ENCODE assay signal across 1 cellular context in the genomic region with DNA sequence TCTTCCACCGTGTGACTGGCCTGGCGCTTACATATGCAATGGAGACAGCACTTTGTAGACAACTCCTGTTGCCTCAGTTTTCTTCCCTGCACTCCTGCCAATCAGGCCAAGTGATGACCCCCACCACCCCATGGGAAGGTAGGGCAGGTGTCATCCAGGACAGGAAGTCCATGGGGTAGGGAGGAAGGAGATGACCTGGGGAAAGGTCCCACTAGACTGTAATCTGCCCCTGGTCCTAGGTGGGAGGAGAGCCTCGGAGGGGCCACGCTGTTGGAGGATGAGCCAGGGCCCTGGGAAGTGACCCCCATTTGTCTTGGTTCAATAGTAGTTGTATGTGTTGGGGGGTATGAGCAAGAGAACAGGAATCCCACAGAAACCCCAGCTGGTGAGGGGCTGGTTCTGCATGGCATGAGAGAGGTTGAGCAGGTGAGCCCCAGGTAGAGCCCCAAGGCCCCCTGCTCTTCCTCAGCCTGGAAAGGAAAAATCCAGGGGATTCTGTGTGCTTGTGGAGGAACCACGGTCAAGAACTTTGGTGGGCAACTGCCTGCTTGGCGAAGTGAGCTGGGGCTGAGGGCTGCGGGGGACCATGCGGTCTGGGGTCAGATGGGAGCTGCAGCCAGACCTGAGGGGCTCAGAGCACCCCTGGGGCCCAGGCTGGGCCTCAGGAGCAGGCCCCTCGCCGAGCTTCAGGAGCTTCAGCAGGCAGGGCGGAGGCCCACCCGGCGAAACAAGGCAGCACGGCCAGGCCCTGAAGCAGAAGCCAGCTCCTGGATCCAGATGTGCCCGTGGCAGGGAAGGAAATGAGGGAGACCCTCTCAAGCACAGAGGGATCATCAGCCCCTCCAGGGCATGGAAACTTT.
TF ChIP-seq lines count a peak whose summit lies in the region.

No MANE protein-coding gene starts in this region.

TF ChIP-seq in HepG2, 621 proteins besides CTCF, POLR2A, EP300 and RAD21 (continued from another document):
- TF ChIP-seq MTERF4 (CRISPR knock-in tag; IDR thresholded peaks at IDR 0.05), result no peak
- TF ChIP-seq, protein P1, sequence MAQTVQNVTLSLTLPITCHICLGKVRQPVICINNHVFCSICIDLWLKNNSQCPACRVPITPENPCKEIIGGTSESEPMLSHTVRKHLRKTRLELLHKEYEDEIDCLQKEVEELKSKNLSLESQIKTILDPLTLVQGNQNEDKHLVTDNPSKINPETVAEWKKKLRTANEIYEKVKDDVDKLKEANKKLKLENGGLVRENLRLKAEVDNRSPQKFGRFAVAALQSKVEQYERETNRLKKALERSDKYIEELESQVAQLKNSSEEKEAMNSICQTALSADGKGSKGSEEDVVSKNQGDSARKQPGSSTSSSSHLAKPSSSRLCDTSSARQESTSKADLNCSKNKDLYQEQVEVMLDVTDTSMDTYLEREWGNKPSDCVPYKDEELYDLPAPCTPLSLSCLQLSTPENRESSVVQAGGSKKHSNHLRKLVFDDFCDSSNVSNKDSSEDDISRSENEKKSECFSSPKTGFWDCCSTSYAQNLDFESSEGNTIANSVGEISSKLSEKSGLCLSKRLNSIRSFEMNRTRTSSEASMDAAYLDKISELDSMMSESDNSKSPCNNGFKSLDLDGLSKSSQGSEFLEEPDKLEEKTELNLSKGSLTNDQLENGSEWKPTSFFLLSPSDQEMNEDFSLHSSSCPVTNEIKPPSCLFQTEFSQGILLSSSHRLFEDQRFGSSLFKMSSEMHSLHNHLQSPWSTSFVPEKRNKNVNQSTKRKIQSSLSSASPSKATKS (CRISPR knock-in tag; IDR thresholded peaks at IDR 0.05), result no peak
